ENCODE assay signal across 10 cellular contexts in genomic region chr7:2527505-2528464, GRCh38. TPM values are rescaled to one million over a fixed set of nuclear protein-coding genes. Genes with fewer than 3 reads are reported as not detected.
DNase-seq lines count a peak whose midpoint lies in the region; TF ChIP-seq lines count a peak whose summit lies in the region.
"Had no signal": no experiment of that assay in that cellular context is flagged by ENCODE, and none has a peak within 500 bp of the region (broad histone marks: within the 10 kb centered on the region; RNA-seq: fewer than 3 reads in every experiment).

No MANE protein-coding gene starts in this region.

- peak overlapping the region; percentile 27 for H2AK5ac ChIP-seq in mesenchymal stem cell (ENCODE audit: low read length, severe bottlenecking)

- no peak overlapping the region for H2BK15ac ChIP-seq in mesenchymal stem cell (ENCODE audit: low read depth, poor library complexity, severe bottlenecking)

- no peak overlapping the region for H2BK5ac ChIP-seq in mesenchymal stem cell (ENCODE audit: low read depth, low read length, poor library complexity, severe bottlenecking)

- DNase-seq in DMS79 treated with DMSO at 0.1 percent for 48 hours (lab: John Stamatoyannopoulos, UW) (peak; percentile 15), DMS79 (lab: John Stamatoyannopoulos, UW) (no peak), OCI-LY7 (ENCODE audit: low spot score) (no peak), amniotic epithelial cell (ENCODE audit: low read depth) (peak; percentile 45), mesenchymal stem cell (peak; percentile 75), NCI-H446 treated with DMSO at 0.1 percent for 48 hours (lab: John Stamatoyannopoulos, UW) (no peak), NK-92 (lab: John Stamatoyannopoulos, UW; ENCODE audit: unreplicated experiment) (no peak), islet precursor cell (no peak)

- H3K27ac ChIP-seq in OCI-LY7 (ENCODE audit: low read depth, low read length, poor library complexity, severe bottlenecking) (no peak overlapping the region), mesenchymal stem cell (ENCODE audit: low read length, poor library complexity, severe bottlenecking) (peak overlapping the region; percentile 48)

- POLR2A ChIA-PET in OCI-LY7 (lab: Charles Lee) = interaction anchor here (0.6 to 2.7 kb wide), 2 partner anchors 17 to 180 kb away, joined by 4 to 10 read pairs; no protein-coding TSS in a partner anchor

- H3K79me1 ChIP-seq in mesenchymal stem cell (replicated peaks; ENCODE audit: low read length, poor library complexity, severe bottlenecking) = no peaks in the 10 kb centered on the region

- H2BK120ac ChIP-seq in mesenchymal stem cell (ENCODE audit: low read depth, low read length) = no peak overlapping the region

- no peak overlapping the region for H4K8ac ChIP-seq in mesenchymal stem cell (ENCODE audit: low read length)

- H4K91ac ChIP-seq in mesenchymal stem cell (ENCODE audit: low read length) = peak overlapping the region; percentile 34

- H3K9me2 ChIP-seq in OCI-LY7 (ENCODE audit: insufficient read depth, low read length) = no peaks in the 10 kb centered on the region

- H3K79me2 ChIP-seq in OCI-LY7 (ENCODE audit: insufficient read depth, low read depth, low read length) = no peaks in the 10 kb centered on the region

- no peak for TF ChIP-seq CTCF in OCI-LY7 (conservative IDR thresholded peaks at IDR 0.05; ENCODE audit: low read length)

- no peaks in the 10 kb centered on the region for H4K20me1 ChIP-seq in OCI-LY7 (ENCODE audit: insufficient read depth, low read length)

- H3K18ac ChIP-seq in mesenchymal stem cell (ENCODE audit: low read depth in 1 of 2, low read length in 2 of 2) = peak overlapping the region in 1 of 2 experiments; percentile 94

- H2BK12ac ChIP-seq in mesenchymal stem cell (ENCODE audit: low read length in 2 of 2) = peak overlapping the region in 1 of 2 experiments; percentile 100

- H2AFZ ChIP-seq in OCI-LY7 (ENCODE audit: low read length) (peak overlapping the region; percentile 83; the same call in 1 of the 2 replicates), mesenchymal stem cell (ENCODE audit: low read depth, low read length) (no peak overlapping the region)

- H3K23ac ChIP-seq in mesenchymal stem cell (ENCODE audit: low read length in 2 of 2) = no peak overlapping the region

- H3K9ac ChIP-seq in mesenchymal stem cell (ENCODE audit: low read length) = peak overlapping the region; percentile 53

- H3K9me3 ChIP-seq in OCI-LY7 (ENCODE audit: low read length) = no peaks in the 10 kb centered on the region
- no peaks in the 10 kb centered on the region for H3K9me3 ChIP-seq in mesenchymal stem cell (ENCODE audit: control insufficient read depth, low read length)

- H3K36me3 ChIP-seq in OCI-LY7 (ENCODE audit: insufficient read depth, low read length) (no peaks in the 10 kb centered on the region), mesenchymal stem cell (ENCODE audit: control insufficient read depth in 1 of 2, insufficient read depth in 2 of 2, low read depth in 1 of 2, low read length in 2 of 2) (peaks cover 0 to 81% of the 10 kb centered on the region in 2 experiments)

- CTCF ChIA-PET in OCI-LY7 (lab: Charles Lee; ENCODE audit: unreplicated experiment) = no interaction called here

- H3K4me2 ChIP-seq in OCI-LY7 (ENCODE audit: low read length) (peak overlapping the region; percentile 55; the same call in 1 of the 2 replicates), mesenchymal stem cell (ENCODE audit: low read length, poor library complexity, severe bottlenecking) (no peak overlapping the region)

- BruUV-seq in OCI-LY7 (replicated peaks; lab: Mats Ljungman, UMichigan) = no TSS peak

- intact Hi-C loops in OCI-LY7 (cut with micrococcal nuclease; ENCODE audit: unreplicated experiment) = no loop called here

- WGBS in mesenchymal stem cell = 56% methylated on average over 17 of the region's 17 CpGs

- H3K4ac ChIP-seq in mesenchymal stem cell (ENCODE audit: low read depth in 1 of 2, low read length in 2 of 2) = peak overlapping the region in 1 of 2 experiments; percentile 25

- peaks cover 32% of the 10 kb centered on the region for H3K4me1 ChIP-seq in OCI-LY7 (ENCODE audit: insufficient read depth, low read length, poor library complexity, severe bottlenecking)
- H3K4me1 ChIP-seq in mesenchymal stem cell (ENCODE audit: control insufficient read depth, insufficient read depth, low read depth, low read length) = peaks cover 78% of the 10 kb centered on the region

- H3K4me3 ChIP-seq in OCI-LY7 (ENCODE audit: low read depth, low read length, poor library complexity, severe bottlenecking) (no peak overlapping the region), mesenchymal stem cell (ENCODE audit: insufficient read depth in 1 of 2, low read depth in 1 of 2, low read length in 2 of 2) (no peak overlapping the region)

- H3K14ac ChIP-seq in mesenchymal stem cell (ENCODE audit: low read length in 2 of 2) = no peak overlapping the region

- no peaks in the 10 kb centered on the region for H3K27me3 ChIP-seq in mesenchymal stem cell (ENCODE audit: control insufficient read depth in 1 of 2, insufficient read depth in 1 of 2, low read length in 2 of 2)

RNA-seq across cellular contexts. Expression of gene LFNG, which starts 8.2 kb away (rescaled TPM):
- total RNA-seq in OCI-LY7 (2014; rRNA removed; shearing (Covaris generic)) = 1.2 and 2.3 TPM in 2 replicates
- total RNA-seq in OCI-LY7 (2022) = 1.2 and 2.1 TPM in 2 replicates
- polyA plus RNA-seq in mesenchymal stem cell (2013, experiment 1 of 2) = 0.22 TPM
- polyA plus RNA-seq in mesenchymal stem cell (2013, experiment 2 of 2) = 0.21 TPM

RNA-seq across cellular contexts. Expression of gene BRAT1, which starts 27.5 kb away (rescaled TPM):
- 50.8 and 52.0 TPM in 2 replicates for total RNA-seq in OCI-LY7 (2014; rRNA removed; shearing (Covaris generic))
- 42.2 and 44.7 TPM in 2 replicates for total RNA-seq in OCI-LY7 (2022)
- polyA plus RNA-seq in mesenchymal stem cell (2013, experiment 1 of 2) = 10.5 TPM
- polyA plus RNA-seq in mesenchymal stem cell (2013, experiment 2 of 2) = 10.6 TPM

RNA-seq across cellular contexts. Expression of gene IQCE, which starts 31.0 kb away (rescaled TPM):
- 3.9 and 6.6 TPM in 2 replicates for total RNA-seq in OCI-LY7 (2014; rRNA removed; shearing (Covaris generic))
- total RNA-seq in OCI-LY7 (2022) = 6.2 and 8.6 TPM in 2 replicates
- polyA plus RNA-seq in mesenchymal stem cell (2013, experiment 1 of 2) = 10.2 TPM
- 10.0 TPM for polyA plus RNA-seq in mesenchymal stem cell (2013, experiment 2 of 2)

RNA-seq across cellular contexts. Expression of gene GRIFIN, which starts 51.6 kb away (rescaled TPM):
- not detected in 2 replicates for total RNA-seq in OCI-LY7 (2014; rRNA removed; shearing (Covaris generic))
- total RNA-seq in OCI-LY7 (2022) = not detected in 2 replicates
- not detected for polyA plus RNA-seq in mesenchymal stem cell (2013, experiment 1 of 2)
- polyA plus RNA-seq in mesenchymal stem cell (2013, experiment 2 of 2) = not detected
- total RNA-seq: mononuclear cell had no signal
- polyA plus RNA-seq: AG04450 had no signal

Comparison
In these comparisons a context has a peak if more than half of its experiments do, and no peak if none do; other contexts are left out.
1. DNase-seq: peak in DMS79 treated with DMSO at 0.1 percent for 48 hours (single experiment), amniotic epithelial cell (single experiment) and mesenchymal stem cell (single experiment); none in DMS79 (single experiment), OCI-LY7 (single experiment), NCI-H446 treated with DMSO at 0.1 percent for 48 hours (single experiment), NK-92 (single experiment) and islet precursor cell (single experiment).